1 cellular context compared by ENCODE assay signal in the genomic region with DNA sequence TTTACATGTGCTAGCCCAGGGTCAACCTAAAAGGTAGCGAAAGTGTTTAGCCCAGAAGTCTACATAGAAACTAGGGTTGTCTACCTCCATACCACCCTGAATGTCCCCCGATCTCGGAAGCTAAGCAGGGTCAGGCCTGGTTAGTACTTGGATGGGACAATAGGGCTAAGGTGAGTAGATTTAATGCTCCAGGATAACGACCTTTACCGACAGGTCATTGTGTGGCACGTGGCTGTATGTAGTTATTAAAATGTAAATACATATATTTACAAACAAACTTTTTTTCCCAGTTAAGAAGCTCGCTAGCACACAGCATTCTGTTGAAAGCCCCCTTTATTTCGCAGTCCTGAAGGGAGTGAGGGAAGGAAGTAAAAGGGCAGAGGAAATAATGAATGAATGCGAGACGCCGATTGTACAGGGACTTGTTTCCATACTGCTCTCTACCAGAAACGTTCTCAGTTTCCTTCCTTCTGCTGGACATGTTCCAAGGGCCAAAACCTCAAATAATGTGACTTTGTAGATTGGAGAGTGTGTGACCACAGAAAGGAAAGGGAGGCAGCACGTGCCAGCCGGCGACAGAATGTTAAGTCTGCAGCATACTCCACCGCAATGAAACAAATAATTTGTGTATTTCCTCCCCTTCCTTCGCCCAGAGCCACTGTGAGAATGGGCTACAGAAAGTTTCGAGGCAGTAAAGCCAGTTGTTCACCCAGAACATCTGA.
TF ChIP-seq lines count a peak whose summit lies in the region.

No MANE protein-coding gene starts in this region.

TF ChIP-seq in GM12878, 131 proteins besides CTCF, POLR2A, EP300 and RAD21:
- TF ChIP-seq, protein P1, sequence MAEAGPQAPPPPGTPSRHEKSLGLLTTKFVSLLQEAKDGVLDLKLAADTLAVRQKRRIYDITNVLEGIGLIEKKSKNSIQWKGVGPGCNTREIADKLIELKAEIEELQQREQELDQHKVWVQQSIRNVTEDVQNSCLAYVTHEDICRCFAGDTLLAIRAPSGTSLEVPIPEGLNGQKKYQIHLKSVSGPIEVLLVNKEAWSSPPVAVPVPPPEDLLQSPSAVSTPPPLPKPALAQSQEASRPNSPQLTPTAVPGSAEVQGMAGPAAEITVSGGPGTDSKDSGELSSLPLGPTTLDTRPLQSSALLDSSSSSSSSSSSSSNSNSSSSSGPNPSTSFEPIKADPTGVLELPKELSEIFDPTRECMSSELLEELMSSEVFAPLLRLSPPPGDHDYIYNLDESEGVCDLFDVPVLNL (IDR thresholded peaks at IDR 0.05; ENCODE audit: low read depth, low read length) = no peak
- TF ChIP-seq TARDBP (IDR thresholded peaks at IDR 0.05; ENCODE audit: borderline replicate concordance) = no peak; the same call in 1 of the 2 replicates
- TF ChIP-seq EED (IDR thresholded peaks at IDR 0.05; ENCODE audit: low read depth) = no peak
- TF ChIP-seq, protein P2, sequence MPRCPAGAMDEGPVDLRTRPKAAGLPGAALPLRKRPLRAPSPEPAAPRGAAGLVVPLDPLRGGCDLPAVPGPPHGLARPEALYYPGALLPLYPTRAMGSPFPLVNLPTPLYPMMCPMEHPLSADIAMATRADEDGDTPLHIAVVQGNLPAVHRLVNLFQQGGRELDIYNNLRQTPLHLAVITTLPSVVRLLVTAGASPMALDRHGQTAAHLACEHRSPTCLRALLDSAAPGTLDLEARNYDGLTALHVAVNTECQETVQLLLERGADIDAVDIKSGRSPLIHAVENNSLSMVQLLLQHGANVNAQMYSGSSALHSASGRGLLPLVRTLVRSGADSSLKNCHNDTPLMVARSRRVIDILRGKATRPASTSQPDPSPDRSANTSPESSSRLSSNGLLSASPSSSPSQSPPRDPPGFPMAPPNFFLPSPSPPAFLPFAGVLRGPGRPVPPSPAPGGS (IDR thresholded peaks at IDR 0.05; ENCODE audit: borderline replicate concordance, insufficient read depth, low read depth, low read length, poor library complexity, severe bottlenecking) = no peak
- 0 out of 2 replicates have a peak, but pooled peaks have one; percentile 5 for TF ChIP-seq MXI1 (IDR thresholded peaks at IDR 0.05; ENCODE audit: low read depth, low read length)
- TF ChIP-seq SP1 (IDR thresholded peaks at IDR 0.05; ENCODE audit: low read depth, low read length) = no peak
- TF ChIP-seq, protein P3, sequence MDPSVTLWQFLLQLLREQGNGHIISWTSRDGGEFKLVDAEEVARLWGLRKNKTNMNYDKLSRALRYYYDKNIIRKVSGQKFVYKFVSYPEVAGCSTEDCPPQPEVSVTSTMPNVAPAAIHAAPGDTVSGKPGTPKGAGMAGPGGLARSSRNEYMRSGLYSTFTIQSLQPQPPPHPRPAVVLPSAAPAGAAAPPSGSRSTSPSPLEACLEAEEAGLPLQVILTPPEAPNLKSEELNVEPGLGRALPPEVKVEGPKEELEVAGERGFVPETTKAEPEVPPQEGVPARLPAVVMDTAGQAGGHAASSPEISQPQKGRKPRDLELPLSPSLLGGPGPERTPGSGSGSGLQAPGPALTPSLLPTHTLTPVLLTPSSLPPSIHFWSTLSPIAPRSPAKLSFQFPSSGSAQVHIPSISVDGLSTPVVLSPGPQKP (IDR thresholded peaks at IDR 0.05; ENCODE audit: low read depth, low read length) = no peak
- no peak for TF ChIP-seq TAF1 (IDR thresholded peaks at IDR 0.05; ENCODE audit: borderline replicate concordance, low read depth, low read length)
- no peak for TF ChIP-seq MTA2 (IDR thresholded peaks at IDR 0.05; ENCODE audit: low read depth)
- 0 out of 2 replicates have a peak, but pooled peaks have one; percentile 34 for TF ChIP-seq ZNF217 (IDR thresholded peaks at IDR 0.05)
- no peak for TF ChIP-seq RBBP5 (conservative IDR thresholded peaks at IDR 0.05)
- no peak for TF ChIP-seq WRNIP1 (IDR thresholded peaks at IDR 0.05; ENCODE audit: borderline replicate concordance, low read depth, low read length)
- TF ChIP-seq MEF2A (IDR thresholded peaks at IDR 0.05; ENCODE audit: insufficient read depth, low read depth, low read length) = no peak
- peak; percentile 10 to 13; a peak in 1 of 4 replicates for TF ChIP-seq IKZF2 (IDR thresholded peaks at IDR 0.05)
- TF ChIP-seq CREM (IDR thresholded peaks at IDR 0.05; ENCODE audit: low read depth) = no peak
- no peak for TF ChIP-seq STAT1 (conservative IDR thresholded peaks at IDR 0.05)
- no peak for TF ChIP-seq NR2C2 (IDR thresholded peaks at IDR 0.05; ENCODE audit: borderline replicate concordance, control insufficient read depth, insufficient read length, low read depth)
- peak; percentile 71 for TF ChIP-seq SREBF2 (IDR thresholded peaks at IDR 0.05; ENCODE audit: low read length)
- TF ChIP-seq, protein P4, sequence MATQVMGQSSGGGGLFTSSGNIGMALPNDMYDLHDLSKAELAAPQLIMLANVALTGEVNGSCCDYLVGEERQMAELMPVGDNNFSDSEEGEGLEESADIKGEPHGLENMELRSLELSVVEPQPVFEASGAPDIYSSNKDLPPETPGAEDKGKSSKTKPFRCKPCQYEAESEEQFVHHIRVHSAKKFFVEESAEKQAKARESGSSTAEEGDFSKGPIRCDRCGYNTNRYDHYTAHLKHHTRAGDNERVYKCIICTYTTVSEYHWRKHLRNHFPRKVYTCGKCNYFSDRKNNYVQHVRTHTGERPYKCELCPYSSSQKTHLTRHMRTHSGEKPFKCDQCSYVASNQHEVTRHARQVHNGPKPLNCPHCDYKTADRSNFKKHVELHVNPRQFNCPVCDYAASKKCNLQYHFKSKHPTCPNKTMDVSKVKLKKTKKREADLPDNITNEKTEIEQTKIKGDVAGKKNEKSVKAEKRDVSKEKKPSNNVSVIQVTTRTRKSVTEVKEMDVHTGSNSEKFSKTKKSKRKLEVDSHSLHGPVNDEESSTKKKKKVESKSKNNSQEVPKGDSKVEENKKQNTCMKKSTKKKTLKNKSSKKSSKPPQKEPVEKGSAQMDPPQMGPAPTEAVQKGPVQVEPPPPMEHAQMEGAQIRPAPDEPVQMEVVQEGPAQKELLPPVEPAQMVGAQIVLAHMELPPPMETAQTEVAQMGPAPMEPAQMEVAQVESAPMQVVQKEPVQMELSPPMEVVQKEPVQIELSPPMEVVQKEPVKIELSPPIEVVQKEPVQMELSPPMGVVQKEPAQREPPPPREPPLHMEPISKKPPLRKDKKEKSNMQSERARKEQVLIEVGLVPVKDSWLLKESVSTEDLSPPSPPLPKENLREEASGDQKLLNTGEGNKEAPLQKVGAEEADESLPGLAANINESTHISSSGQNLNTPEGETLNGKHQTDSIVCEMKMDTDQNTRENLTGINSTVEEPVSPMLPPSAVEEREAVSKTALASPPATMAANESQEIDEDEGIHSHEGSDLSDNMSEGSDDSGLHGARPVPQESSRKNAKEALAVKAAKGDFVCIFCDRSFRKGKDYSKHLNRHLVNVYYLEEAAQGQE (IDR thresholded peaks at IDR 0.05; ENCODE audit: low read depth, low read length) = no peak
- TF ChIP-seq JUND (IDR thresholded peaks at IDR 0.05; ENCODE audit: low read depth, low read length) = no peak
- 0 out of 2 replicates have a peak, but pooled peaks have one; percentile 18 for TF ChIP-seq ZBED1 (IDR thresholded peaks at IDR 0.05; ENCODE audit: borderline replicate concordance)
- peak; percentile 65 for TF ChIP-seq NR2F1 (conservative IDR thresholded peaks at IDR 0.05)
- no peak for TF ChIP-seq IKZF1 (conservative IDR thresholded peaks at IDR 0.05)
- no peak for TF ChIP-seq CEBPB (IDR thresholded peaks at IDR 0.05; ENCODE audit: borderline replicate concordance in 1 of 2, low read depth in 2 of 2, low read length in 2 of 2)
- peak; percentile 53; the same call in 1 of the 2 replicates for TF ChIP-seq YY1 (IDR thresholded peaks at IDR 0.05; ENCODE audit: low read depth, low read length)
- TF ChIP-seq SMAD1 (IDR thresholded peaks at IDR 0.05; ENCODE audit: low read depth, partially characterized antibody) = no peak
- TF ChIP-seq MTA3 (IDR thresholded peaks at IDR 0.05; ENCODE audit: borderline replicate concordance, low read length) = peak; percentile 14; the same call in 1 of the 2 replicates
- no peak for TF ChIP-seq BACH1 (IDR thresholded peaks at IDR 0.05; ENCODE audit: borderline replicate concordance)
- TF ChIP-seq, protein P5, sequence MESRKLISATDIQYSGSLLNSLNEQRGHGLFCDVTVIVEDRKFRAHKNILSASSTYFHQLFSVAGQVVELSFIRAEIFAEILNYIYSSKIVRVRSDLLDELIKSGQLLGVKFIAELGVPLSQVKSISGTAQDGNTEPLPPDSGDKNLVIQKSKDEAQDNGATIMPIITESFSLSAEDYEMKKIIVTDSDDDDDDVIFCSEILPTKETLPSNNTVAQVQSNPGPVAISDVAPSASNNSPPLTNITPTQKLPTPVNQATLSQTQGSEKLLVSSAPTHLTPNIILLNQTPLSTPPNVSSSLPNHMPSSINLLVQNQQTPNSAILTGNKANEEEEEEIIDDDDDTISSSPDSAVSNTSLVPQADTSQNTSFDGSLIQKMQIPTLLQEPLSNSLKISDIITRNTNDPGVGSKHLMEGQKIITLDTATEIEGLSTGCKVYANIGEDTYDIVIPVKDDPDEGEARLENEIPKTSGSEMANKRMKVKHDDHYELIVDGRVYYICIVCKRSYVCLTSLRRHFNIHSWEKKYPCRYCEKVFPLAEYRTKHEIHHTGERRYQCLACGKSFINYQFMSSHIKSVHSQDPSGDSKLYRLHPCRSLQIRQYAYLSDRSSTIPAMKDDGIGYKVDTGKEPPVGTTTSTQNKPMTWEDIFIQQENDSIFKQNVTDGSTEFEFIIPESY (IDR thresholded peaks at IDR 0.05) = no peak
- no peak for TF ChIP-seq KLF5 (IDR thresholded peaks at IDR 0.05; ENCODE audit: partially characterized antibody)
- TF ChIP-seq ZNF24 (IDR thresholded peaks at IDR 0.05) = peak; percentile 87
- peak; percentile 63 to 73; a peak in 3 of 4 replicates for TF ChIP-seq BHLHE40 (IDR thresholded peaks at IDR 0.05; ENCODE audit: borderline replicate concordance in 1 of 2, low read depth in 2 of 2, low read length in 1 of 2)
- TF ChIP-seq, protein P6, sequence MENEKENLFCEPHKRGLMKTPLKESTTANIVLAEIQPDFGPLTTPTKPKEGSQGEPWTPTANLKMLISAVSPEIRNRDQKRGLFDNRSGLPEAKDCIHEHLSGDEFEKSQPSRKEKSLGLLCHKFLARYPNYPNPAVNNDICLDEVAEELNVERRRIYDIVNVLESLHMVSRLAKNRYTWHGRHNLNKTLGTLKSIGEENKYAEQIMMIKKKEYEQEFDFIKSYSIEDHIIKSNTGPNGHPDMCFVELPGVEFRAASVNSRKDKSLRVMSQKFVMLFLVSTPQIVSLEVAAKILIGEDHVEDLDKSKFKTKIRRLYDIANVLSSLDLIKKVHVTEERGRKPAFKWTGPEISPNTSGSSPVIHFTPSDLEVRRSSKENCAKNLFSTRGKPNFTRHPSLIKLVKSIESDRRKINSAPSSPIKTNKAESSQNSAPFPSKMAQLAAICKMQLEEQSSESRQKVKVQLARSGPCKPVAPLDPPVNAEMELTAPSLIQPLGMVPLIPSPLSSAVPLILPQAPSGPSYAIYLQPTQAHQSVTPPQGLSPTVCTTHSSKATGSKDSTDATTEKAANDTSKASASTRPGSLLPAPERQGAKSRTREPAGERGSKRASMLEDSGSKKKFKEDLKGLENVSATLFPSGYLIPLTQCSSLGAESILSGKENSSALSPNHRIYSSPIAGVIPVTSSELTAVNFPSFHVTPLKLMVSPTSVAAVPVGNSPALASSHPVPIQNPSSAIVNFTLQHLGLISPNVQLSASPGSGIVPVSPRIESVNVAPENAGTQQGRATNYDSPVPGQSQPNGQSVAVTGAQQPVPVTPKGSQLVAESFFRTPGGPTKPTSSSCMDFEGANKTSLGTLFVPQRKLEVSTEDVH (IDR thresholded peaks at IDR 0.05; ENCODE audit: low read depth, partially characterized antibody) = no peak
- TF ChIP-seq, protein P7, sequence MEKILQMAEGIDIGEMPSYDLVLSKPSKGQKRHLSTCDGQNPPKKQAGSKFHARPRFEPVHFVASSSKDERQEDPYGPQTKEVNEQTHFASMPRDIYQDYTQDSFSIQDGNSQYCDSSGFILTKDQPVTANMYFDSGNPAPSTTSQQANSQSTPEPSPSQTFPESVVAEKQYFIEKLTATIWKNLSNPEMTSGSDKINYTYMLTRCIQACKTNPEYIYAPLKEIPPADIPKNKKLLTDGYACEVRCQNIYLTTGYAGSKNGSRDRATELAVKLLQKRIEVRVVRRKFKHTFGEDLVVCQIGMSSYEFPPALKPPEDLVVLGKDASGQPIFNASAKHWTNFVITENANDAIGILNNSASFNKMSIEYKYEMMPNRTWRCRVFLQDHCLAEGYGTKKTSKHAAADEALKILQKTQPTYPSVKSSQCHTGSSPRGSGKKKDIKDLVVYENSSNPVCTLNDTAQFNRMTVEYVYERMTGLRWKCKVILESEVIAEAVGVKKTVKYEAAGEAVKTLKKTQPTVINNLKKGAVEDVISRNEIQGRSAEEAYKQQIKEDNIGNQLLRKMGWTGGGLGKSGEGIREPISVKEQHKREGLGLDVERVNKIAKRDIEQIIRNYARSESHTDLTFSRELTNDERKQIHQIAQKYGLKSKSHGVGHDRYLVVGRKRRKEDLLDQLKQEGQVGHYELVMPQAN (conservative IDR thresholded peaks at IDR 0.05) = peak; percentile 36; the same call in 1 of the 2 replicates
- no peak for TF ChIP-seq EGR1 (IDR thresholded peaks at IDR 0.05; ENCODE audit: borderline replicate concordance in 1 of 2, low read depth in 2 of 2, low read length in 2 of 2)
